Comparison of ENCODE assay signal across 25 cellular contexts in genomic region chr3:46067401-46067800, GRCh38. TPM values are rescaled to one million over a fixed set of nuclear protein-coding genes. Genes with fewer than 3 reads are reported as not detected.
DNase-seq lines count a peak whose midpoint lies in the region; ATAC-seq and TF ChIP-seq lines count a peak whose summit lies in the region.
"Had no signal": no experiment of that assay in that cellular context is flagged by ENCODE, and none has a peak within 500 bp of the region (broad histone marks: within the 10 kb centered on the region; RNA-seq: fewer than 3 reads in every experiment).

No MANE protein-coding gene starts in this region.

- no peak for ATAC-seq in stimulated activated naive CD8-positive, alpha-beta T cell treated with anti-CD3 and anti-CD28 coated beads, Interleukin-15, amount 100 ng/mL, for 72 hours
- ATAC-seq: activated naive CD4-positive, alpha-beta T cell treated with anti-CD3 and anti-CD28 coated beads, Interleukin-2, amount 50 U/mL, for 72 hours; activated T-cell treated with anti-CD3 and anti-CD28 coated beads, Interleukin-2, amount 50 U/mL, for 72 hours; pancreas; sciatic nerve had no signal

- H3K4me1 Mint-ChIP-seq in stimulated activated naive CD8-positive, alpha-beta T cell treated with anti-CD3 and anti-CD28 coated beads, Interleukin-15, Interleukin-2, amounts not matched to agents 100 ng/mL and 50 ng/mL, for 24 hours (ENCODE audit: low read depth) = peaks cover 85% of the 10 kb centered on the region
- H3K4me1 Mint-ChIP-seq in stimulated activated naive CD8-positive, alpha-beta T cell treated with anti-CD3 and anti-CD28 coated beads, Interleukin-15, amount 100 ng/mL, for 72 hours = peaks cover 92% of the 10 kb centered on the region
- peaks cover 61 to 64% of the 10 kb centered on the region in 2 donors for H3K4me1 Mint-ChIP-seq in immature natural killer cell

- peaks cover 0 to 4% of the 10 kb centered on the region in 2 donors for H3K4me1 ChIP-seq in breast epithelium
- H3K4me1 ChIP-seq: pancreas had no signal

- H3K36me3 Mint-ChIP-seq in stimulated activated naive CD8-positive, alpha-beta T cell treated with anti-CD3 and anti-CD28 coated beads, Interleukin-15, Interleukin-2, amounts not matched to agents 100 ng/mL and 50 ng/mL, for 24 hours (ENCODE audit: low read depth) = no peaks in the 10 kb centered on the region
- H3K36me3 Mint-ChIP-seq in immature natural killer cell = peaks cover 0 to 6% (median 5%) of the 10 kb centered on the region in 3 donors
- H3K36me3 Mint-ChIP-seq: mesothelial cell of epicardium had no signal

- no peak for TF ChIP-seq CTCF in VCaP (conservative IDR thresholded peaks at IDR 0.05)
- no peak for TF ChIP-seq CTCF in breast epithelium (IDR thresholded peaks at IDR 0.05)

- intact Hi-C loops in breast epithelium (cut with DNase I; ENCODE audit: low total_unique reads) = no loop called here

- H3K9me3 Mint-ChIP-seq in stimulated activated naive CD8-positive, alpha-beta T cell treated with anti-CD3 and anti-CD28 coated beads, Interleukin-15, Interleukin-2, amounts not matched to agents 100 ng/mL and 50 ng/mL, for 24 hours = no peaks in the 10 kb centered on the region
- peaks cover 0 to 8% of the 10 kb centered on the region in 2 donors for H3K9me3 Mint-ChIP-seq in stimulated activated naive CD8-positive, alpha-beta T cell treated with anti-CD3 and anti-CD28 coated beads, Interleukin-15, amount 100 ng/mL, for 72 hours
- peaks cover 0 to 11% (median 4%) of the 10 kb centered on the region in 6 donors for H3K9me3 Mint-ChIP-seq in immature natural killer cell
- H3K9me3 Mint-ChIP-seq: activated naive CD4-positive, alpha-beta T cell treated with anti-CD3 and anti-CD28 coated beads, Interleukin-2, amount 50 U/mL, for 72 hours; mesothelial cell of epicardium had no signal

- peak overlapping the region; percentile 56; the same call in 1 of the 2 replicates for H3K27ac ChIP-seq in VCaP
- no peak overlapping the region for H3K27ac ChIP-seq in breast epithelium
- H3K27ac ChIP-seq: pancreas, SK-N-MC had no signal

- no peak for DNase-seq in stimulated activated naive CD8-positive, alpha-beta T cell treated with anti-CD3 and anti-CD28 coated beads, Interleukin-15, amount 100 ng/mL, for 72 hours
- DNase-seq in immature natural killer cell = no peak
- no peak for DNase-seq in HuH-7.5 (ENCODE audit: low spot score)
- DNase-seq in breast epithelium (ENCODE audit: low spot score in 2 of 2) = no peak
- no peak for DNase-seq in ecto neural progenitor cell (ENCODE audit: low spot score)
- DNase-seq: activated CD4-positive, CD25-positive, alpha-beta regulatory T cell; activated T-cell treated with anti-CD3 and anti-CD28 coated beads, Interleukin-2, amount 50 U/mL, for 72 hours; GDM1; NCI-H1092 treated with DMSO at 0.1 percent for 48 hours; NCI-H187 treated with DMSO at 0.1 percent for 48 hours; NCI-H526; nephron progenitor cell; pancreas; stimulated activated CD4-positive, alpha-beta T cell treated with anti-CD3 and anti-CD28 coated beads, Interleukin-15, amount 100 ng/mL, for 24 hours; T-helper 9 cell; trophoblast cell had no signal

- H3K36me3 ChIP-seq in breast epithelium = no peaks in the 10 kb centered on the region
- H3K36me3 ChIP-seq: pancreas had no signal

- TF ChIP-seq POLR2A in breast epithelium (IDR thresholded peaks at IDR 0.05) = no peak

- no peaks in the 10 kb centered on the region for H3K27me3 ChIP-seq in breast epithelium

- H3K4me3 ChIP-seq in breast epithelium = no peak overlapping the region
- H3K4me3 ChIP-seq: pancreas, SK-N-MC had no signal

- H3K27ac Mint-ChIP-seq in stimulated activated naive CD8-positive, alpha-beta T cell treated with anti-CD3 and anti-CD28 coated beads, Interleukin-15, Interleukin-2, amounts not matched to agents 100 ng/mL and 50 ng/mL, for 24 hours = peak overlapping the region; percentile 14
- H3K27ac Mint-ChIP-seq in stimulated activated naive CD8-positive, alpha-beta T cell treated with anti-CD3 and anti-CD28 coated beads, Interleukin-15, amount 100 ng/mL, for 72 hours = no peak overlapping the region
- H3K27ac Mint-ChIP-seq in immature natural killer cell = peak overlapping the region; percentile 52 to 94 (median 80)
- H3K27ac Mint-ChIP-seq: activated naive CD4-positive, alpha-beta T cell treated with anti-CD3 and anti-CD28 coated beads, Interleukin-2, amount 50 U/mL, for 72 hours; IgD-negative memory B cell; mesothelial cell of epicardium; nephron progenitor cell had no signal

- no peak overlapping the region for H3K4me3 Mint-ChIP-seq in stimulated activated naive CD8-positive, alpha-beta T cell treated with anti-CD3 and anti-CD28 coated beads, Interleukin-15, Interleukin-2, amounts not matched to agents 100 ng/mL and 50 ng/mL, for 24 hours
- H3K4me3 Mint-ChIP-seq in stimulated activated naive CD8-positive, alpha-beta T cell treated with anti-CD3 and anti-CD28 coated beads, Interleukin-15, amount 100 ng/mL, for 72 hours = no peak overlapping the region
- peak overlapping the region in 4 of 5 donors; percentile 21 to 79 (median 34) for H3K4me3 Mint-ChIP-seq in immature natural killer cell
- H3K4me3 Mint-ChIP-seq: activated T-cell treated with anti-CD3 and anti-CD28 coated beads, Interleukin-2, amount 50 U/mL, for 72 hours; IgD-negative memory B cell; mesothelial cell of epicardium; nephron progenitor cell had no signal

- peaks cover 36% of the 10 kb centered on the region for H3K27me3 Mint-ChIP-seq in stimulated activated naive CD8-positive, alpha-beta T cell treated with anti-CD3 and anti-CD28 coated beads, Interleukin-15, Interleukin-2, amounts not matched to agents 100 ng/mL and 50 ng/mL, for 24 hours
- peaks cover 15% of the 10 kb centered on the region for H3K27me3 Mint-ChIP-seq in stimulated activated naive CD8-positive, alpha-beta T cell treated with anti-CD3 and anti-CD28 coated beads, Interleukin-15, amount 100 ng/mL, for 72 hours
- H3K27me3 Mint-ChIP-seq in immature natural killer cell (ENCODE audit: low read depth in 3 of 3) = peaks cover 0 to 9% (median 2%) of the 10 kb centered on the region in 3 donors

- H3K9me3 ChIP-seq in breast epithelium = no peaks in the 10 kb centered on the region
- H3K9me3 ChIP-seq: pancreas had no signal

RNA-seq across cellular contexts. Expression of gene XCR1, which starts 40.1 kb away (rescaled TPM):
- under 1 TPM in 2 of 3 donors, not detected in 1; 0.04 to 0.26 TPM for polyA plus RNA-seq in immature natural killer cell
- total RNA-seq in breast epithelium = under 1 TPM; under 0.01 TPM
- total RNA-seq: activated naive CD4-positive, alpha-beta T cell treated with anti-CD3 and anti-CD28 coated beads, Interleukin-2, amount 50 U/mL, for 72 hours; activated T-cell treated with anti-CD3 and anti-CD28 coated beads, Interleukin-2, amount 50 U/mL, for 72 hours; cerebellum; epithelial cell of proximal tubule; mesothelial cell of epicardium had no signal
- polyA plus RNA-seq: IgD-negative memory B cell, pancreas had no signal

Comparison
In these comparisons a context has a peak if more than half of its experiments do, and no peak if none do; other contexts are left out.
1. H3K27ac Mint-ChIP-seq: peak in stimulated activated naive CD8-positive, alpha-beta T cell treated with anti-CD3 and anti-CD28 coated beads, Interleukin-15, Interleukin-2, amounts not matched to agents 100 ng/mL and 50 ng/mL, for 24 hours (single experiment) and immature natural killer cell (6 of 6); none in stimulated activated naive CD8-positive, alpha-beta T cell treated with anti-CD3 and anti-CD28 coated beads, Interleukin-15, amount 100 ng/mL, for 72 hours (0 of 2).
2. H3K4me3 Mint-ChIP-seq: peak in immature natural killer cell (4 of 5); none in stimulated activated naive CD8-positive, alpha-beta T cell treated with anti-CD3 and anti-CD28 coated beads, Interleukin-15, Interleukin-2, amounts not matched to agents 100 ng/mL and 50 ng/mL, for 24 hours (single experiment) and stimulated activated naive CD8-positive, alpha-beta T cell treated with anti-CD3 and anti-CD28 coated beads, Interleukin-15, amount 100 ng/mL, for 72 hours (0 of 2).